8 cellular contexts compared by ENCODE assay signal in genomic region chr4:54231419-54232150, GRCh38. TPM values are rescaled to one million over a fixed set of nuclear protein-coding genes. Genes with fewer than 3 reads are reported as not detected.
DNase-seq lines count a peak whose midpoint lies in the region; ATAC-seq, FAIRE-seq and TF ChIP-seq lines count a peak whose summit lies in the region.
"Had no signal": no experiment of that assay in that cellular context is flagged by ENCODE, and none has a peak within 500 bp of the region (broad histone marks: within the 10 kb centered on the region; RNA-seq: fewer than 3 reads in every experiment).

No MANE protein-coding gene starts in this region.

- FAIRE-seq in keratinocyte (lab: Jason Lieb, UNC), result no peak
- FAIRE-seq in GM12891 (lab: Jason Lieb, UNC), result no peak
- FAIRE-seq: pancreas had no signal

- ATAC-seq in stimulated activated memory B cell treated with anti-CD40 and anti-IgM and Interleukin-4, amounts not matched to agents 10 μg/mL and 1 μg/mL and 100 μg/mL, for 72 hours, result no peak
- ATAC-seq: pancreas had no signal

- H3K4me3 ChIP-seq in HAP-1, result peak overlapping the region; percentile 55
- peak overlapping the region in 2 of 3 experiments; percentile 40 to 49 for H3K4me3 ChIP-seq in keratinocyte (ENCODE audit: control insufficient read depth in 2 of 3, extremely low read depth in 1 of 3, insufficient read depth in 2 of 3, low read depth in 1 of 3, low read length in 3 of 3)

- TF ChIP-seq CTCF in keratinocyte (optimal IDR thresholded peaks at IDR 0.05 in 1 of 3, IDR thresholded peaks at IDR 0.05 in 1 of 3, conservative IDR thresholded peaks at IDR 0.05 in 1 of 3; ENCODE audit: extremely low read depth in 1 of 3, insufficient read depth in 2 of 3, low read length in 3 of 3) (no peak), RWPE1 (conservative IDR thresholded peaks at IDR 0.05; ENCODE audit: low read depth) (no peak)

- peak overlapping the region; percentile 48 for H3K4me3 Mint-ChIP-seq in stimulated activated memory B cell treated with anti-CD40 and anti-IgM and Interleukin-4, amounts not matched to agents 10 μg/mL and 1 μg/mL and 100 μg/mL, for 72 hours

- H3K27me3 ChIP-seq in HAP-1 (ENCODE audit: low read depth), result peaks cover 32% of the 10 kb centered on the region
- peaks cover 62% of the 10 kb centered on the region for H3K27me3 ChIP-seq in keratinocyte (ENCODE audit: control insufficient read depth, extremely low read depth, insufficient read depth, low read length)

- H3K79me2 ChIP-seq in keratinocyte (ENCODE audit: control insufficient read depth, insufficient read depth, low read length), result no peaks in the 10 kb centered on the region

- H3K4me1 Mint-ChIP-seq in stimulated activated memory B cell treated with anti-CD40 and anti-IgM and Interleukin-4, amounts not matched to agents 10 μg/mL and 1 μg/mL and 100 μg/mL, for 72 hours, result peaks cover 56% of the 10 kb centered on the region

- CTCF ChIA-PET in RWPE1 (lab: Yijun Ruan, JAX), result interaction anchor here (0.6 to 3.4 kb wide), 5 partner anchors 322 to 1320 kb away, joined by 4 to 28 read pairs (median 6); no protein-coding TSS in a partner anchor

- no peak overlapping the region for H3K27ac Mint-ChIP-seq in stimulated activated memory B cell treated with anti-CD40 and anti-IgM and Interleukin-4, amounts not matched to agents 10 μg/mL and 1 μg/mL and 100 μg/mL, for 72 hours

- no peaks in the 10 kb centered on the region for H3K36me3 Mint-ChIP-seq in stimulated activated memory B cell treated with anti-CD40 and anti-IgM and Interleukin-4, amounts not matched to agents 10 μg/mL and 1 μg/mL and 100 μg/mL, for 72 hours

- H2AFZ ChIP-seq in keratinocyte (ENCODE audit: control insufficient read depth, low read length), result no peak overlapping the region

- dilution Hi-C loops in keratinocyte (cut with MboI; ENCODE audit: extremely low pct_ligation_motif_present, low sequenced_read_pairs), result no loop called here

- DNase-seq in HAP-1 (ENCODE audit: low spot score in 2 of 2), result peak in 1 of 2 experiments; percentile 64
- peak; percentile 67 for DNase-seq in astrocyte of the hippocampus (ENCODE audit: low read depth, low spot score)
- no peak for DNase-seq in keratinocyte (ENCODE audit: low read depth, low spot score)
- DNase-seq in GM12891 (ENCODE audit: insufficient read length, low spot score), result no peak
- no peak for DNase-seq in stimulated activated naive CD4-positive, alpha-beta T cell treated with Interleukin-2 at 50 U/mL for 16 hours (lab: John Stamatoyannopoulos, UW)
- no peak for DNase-seq in RWPE1 (ENCODE audit: low spot score)

- no peaks in the 10 kb centered on the region for H4K20me1 ChIP-seq in keratinocyte (ENCODE audit: control insufficient read depth, extremely low read depth, insufficient read depth, low read length)

- H3K27ac ChIP-seq in keratinocyte (ENCODE audit: control insufficient read depth, insufficient read depth, low read length) (no peak overlapping the region), RWPE1 (no peak overlapping the region)
- H3K27ac ChIP-seq: pancreas had no signal

- H3K9ac ChIP-seq in keratinocyte (ENCODE audit: control insufficient read depth, extremely low read depth, insufficient read depth, low read length), result no peak overlapping the region

- no peaks in the 10 kb centered on the region for H3K9me1 ChIP-seq in keratinocyte (ENCODE audit: control insufficient read depth, extremely low read depth, insufficient read depth, low read length)

- H3K27me3 Mint-ChIP-seq in stimulated activated memory B cell treated with anti-CD40 and anti-IgM and Interleukin-4, amounts not matched to agents 10 μg/mL and 1 μg/mL and 100 μg/mL, for 72 hours, result peaks cover 92% of the 10 kb centered on the region

- in situ Hi-C loops in HAP-1 (cut with MboI; ENCODE audit: low sequenced_read_pairs), result loop anchor here (10.0 to 25.0 kb wide), 5 partner anchors 519 to 1994 kb away; partner anchors contain the start of gene SCFD2

- H3K4me1 ChIP-seq in HAP-1 (peaks cover 13% of the 10 kb centered on the region), keratinocyte (ENCODE audit: control insufficient read depth, extremely low read depth, insufficient read depth, low read length) (peaks cover 39% of the 10 kb centered on the region)

- no peaks in the 10 kb centered on the region for H3K36me3 ChIP-seq in HAP-1 (replicated peaks)
- H3K36me3 ChIP-seq in keratinocyte (ENCODE audit: control insufficient read depth in 2 of 2, extremely low read depth in 1 of 2, insufficient read depth in 2 of 2, low read length in 2 of 2), result no peaks in the 10 kb centered on the region
- H3K36me3 ChIP-seq: pancreas had no signal

- no peak for TF ChIP-seq POLR2A in GM12891 (IDR thresholded peaks at IDR 0.05; ENCODE audit: low read depth, low read length)

- H3K4me2 ChIP-seq in keratinocyte (ENCODE audit: control insufficient read depth, extremely low read depth, insufficient read depth, low read depth, low read length), result peak overlapping the region; percentile 71

- no peaks in the 10 kb centered on the region for H3K9me3 Mint-ChIP-seq in stimulated activated memory B cell treated with anti-CD40 and anti-IgM and Interleukin-4, amounts not matched to agents 10 μg/mL and 1 μg/mL and 100 μg/mL, for 72 hours

- POLR2A ChIA-PET in RWPE1 (lab: Yijun Ruan, JAX; ENCODE audit: low non-redundant PET), result no interaction called here

- H3K9me3 ChIP-seq in HAP-1, result peaks cover 5% of the 10 kb centered on the region; the same call in 1 of the 2 replicates
- no peaks in the 10 kb centered on the region for H3K9me3 ChIP-seq in keratinocyte (ENCODE audit: control insufficient read depth, low read depth, low read length)
- H3K9me3 ChIP-seq: pancreas had no signal

TF ChIP-seq in GM12891, 5 proteins besides CTCF, POLR2A, EP300 and RAD21:
- no peak for TF ChIP-seq POU2F2 (IDR thresholded peaks at IDR 0.05; ENCODE audit: low read depth, low read length)
- no peak for TF ChIP-seq TAF1 (IDR thresholded peaks at IDR 0.05; ENCODE audit: low read depth, low read length)
- no peak for TF ChIP-seq POLR2AphosphoS5 (IDR thresholded peaks at IDR 0.05; ENCODE audit: low read depth, low read length)
- TF ChIP-seq PAX5 (IDR thresholded peaks at IDR 0.05; ENCODE audit: insufficient read depth, low read length, severe bottlenecking), result no peak
- TF ChIP-seq SPI1 (IDR thresholded peaks at IDR 0.05; ENCODE audit: low read depth, low read length), result no peak

RNA-seq across cellular contexts. Expression of gene PDGFRA, which starts 2.5 kb away (rescaled TPM):
- 0.22 to 0.40 TPM (median 0.27 TPM) in 3 replicates for polyA plus RNA-seq in keratinocyte
- not detected for polyA plus RNA-seq in keratinocyte (2011; ENCODE audit: low read depth)
- 0.48 and 0.61 TPM in 2 replicates for polyA plus RNA-seq in keratinocyte (2011; cell fraction: cytosol; rRNA removed)
- polyA plus RNA-seq in keratinocyte (2011; cell fraction: nucleus; rRNA removed), result 0.19 and 0.32 TPM in 2 replicates
- polyA plus RNA-seq in keratinocyte (2012; ENCODE audit: low replicate concordance), result 0.18 and 0.27 TPM in 2 replicates
- polyA minus RNA-seq in keratinocyte, result 0.10 to 0.26 TPM in 2 of 3 replicates, not detected in the other
- not detected for polyA minus RNA-seq in keratinocyte (2011; cell fraction: cytosol; rRNA and poly(A)+ RNA removed)
- polyA minus RNA-seq in keratinocyte (2011; cell fraction: nucleus; rRNA and poly(A)+ RNA removed), result 0.62 TPM in 1 of 2 replicates, not detected in the other
- polyA plus RNA-seq in GM12891 (2012; ENCODE audit: low read depth, missing spikeins), result 0.27 TPM
